ENCODE assay signal across 1 cellular context in the genomic region with DNA sequence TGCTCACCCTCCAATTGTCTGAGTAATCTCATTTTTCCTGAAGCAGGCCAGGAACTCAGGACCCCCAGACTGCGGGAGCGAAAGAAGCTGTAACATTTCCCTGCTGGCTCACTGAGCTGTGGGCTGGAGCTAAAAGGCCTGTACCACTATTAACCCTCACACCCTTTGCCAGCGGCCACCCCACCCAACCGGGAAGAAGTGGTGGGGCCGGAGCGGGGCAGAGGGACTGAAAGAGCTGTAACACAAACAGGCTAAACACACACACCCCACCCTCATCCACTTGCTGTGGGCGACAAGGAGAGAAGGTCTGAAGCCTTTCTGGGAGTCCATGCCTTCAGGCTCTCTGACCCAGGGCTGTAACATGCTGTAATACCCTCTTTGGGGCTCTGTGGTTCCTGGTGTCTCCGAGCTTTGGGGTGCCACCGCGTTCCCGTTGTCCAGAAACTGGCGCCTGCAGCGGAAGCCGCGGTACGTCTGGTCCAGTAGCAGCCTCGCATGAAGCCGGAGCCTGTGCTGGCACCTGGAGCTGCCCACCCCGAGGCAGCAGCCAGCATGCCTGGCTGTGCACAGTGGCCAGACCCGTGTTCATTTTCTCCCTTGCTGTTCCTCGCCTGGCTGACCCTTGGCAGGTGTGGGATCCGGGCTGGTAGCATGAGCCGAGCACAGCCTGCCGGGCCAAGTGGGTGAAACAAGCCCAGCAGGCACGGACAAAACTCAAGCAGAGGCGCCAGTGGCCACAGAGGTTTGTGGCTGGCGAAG.
TF ChIP-seq lines count a peak whose summit lies in the region.

No MANE protein-coding gene starts in this region.

TF ChIP-seq in GM23338, 12 proteins besides CTCF, POLR2A, EP300 and RAD21 (continued from another document):
- no peak for TF ChIP-seq REST (IDR thresholded peaks at IDR 0.05; ENCODE audit: unreplicated experiment)
- TF ChIP-seq EZH2phosphoT487 (IDR thresholded peaks at IDR 0.05; ENCODE audit: unreplicated experiment): no peak
- no peak for TF ChIP-seq STAT1 (IDR thresholded peaks at IDR 0.05; ENCODE audit: unreplicated experiment)
- TF ChIP-seq JUNB (IDR thresholded peaks at IDR 0.05; ENCODE audit: unreplicated experiment): no peak
- no peak for TF ChIP-seq POLR2AphosphoS5 (IDR thresholded peaks at IDR 0.05; ENCODE audit: low read depth)
